In genomic region chr17:30104575-30105339, GRCh38 we compare ENCODE assay signal across 8 cellular contexts. TPM values are rescaled to one million over a fixed set of nuclear protein-coding genes. Genes with fewer than 3 reads are reported as not detected.
DNase-seq lines count a peak whose midpoint lies in the region; ATAC-seq, FAIRE-seq and TF ChIP-seq lines count a peak whose summit lies in the region.

No MANE protein-coding gene starts in this region.

- H3K36me3 ChIP-seq in NT2/D1 (ENCODE audit: insufficient read depth, insufficient read length, low read length) = no peaks in the 10 kb centered on the region
- H3K36me3 ChIP-seq in endothelial cell of umbilical vein (ENCODE audit: control insufficient read depth in 2 of 2, extremely low read depth in 1 of 2, insufficient read depth in 2 of 2, low read length in 2 of 2) = no peaks in the 10 kb centered on the region

- no peaks in the 10 kb centered on the region for H3K79me2 ChIP-seq in endothelial cell of umbilical vein (ENCODE audit: control insufficient read depth, insufficient read depth, low read length)

- no peaks in the 10 kb centered on the region for H3K27me3 ChIP-seq in NT2/D1 (ENCODE audit: insufficient read depth, insufficient read length)
- no peaks in the 10 kb centered on the region for H3K27me3 ChIP-seq in endothelial cell of umbilical vein (ENCODE audit: control insufficient read depth in 2 of 2, insufficient read depth in 2 of 2, low read length in 2 of 2)

- dilution Hi-C loops in endothelial cell of umbilical vein (cut with MboI; ENCODE audit: extremely low pct_ligation_motif_present, low sequenced_read_pairs) = no loop called here

- peak overlapping the region; percentile 86 for H2AFZ ChIP-seq in endothelial cell of umbilical vein (ENCODE audit: low read depth, low read length)

- peak overlapping the region; percentile 65 for H3K4me2 ChIP-seq in endothelial cell of umbilical vein (ENCODE audit: insufficient read depth, low read length)

- BruUV-seq in endothelial cell of umbilical vein (replicated peaks; lab: Mats Ljungman, UMichigan) = no TSS peak

- H3K4me3 Mint-ChIP-seq in mesothelial cell of epicardium = peak overlapping the region; percentile 77

- H3K9me3 ChIP-seq in NT2/D1 (ENCODE audit: insufficient read depth, low read length) (no peaks in the 10 kb centered on the region), endothelial cell of umbilical vein (replicated peaks; ENCODE audit: control insufficient read depth, insufficient read depth, low read length) (no peaks in the 10 kb centered on the region)

- no peak overlapping the region for H3K27ac ChIP-seq in endothelial cell of umbilical vein (ENCODE audit: insufficient read depth, low read depth, low read length)

- ATAC-seq in GM21390 (IDR thresholded peaks at IDR 0.05; ENCODE audit: unreplicated experiment) = no peak

- H3K9me3 Mint-ChIP-seq in mesothelial cell of epicardium = peaks cover 3% of the 10 kb centered on the region

- H3K9ac ChIP-seq in NT2/D1 (ENCODE audit: insufficient read length, low read depth) = peak overlapping the region; percentile 61
- H3K9ac ChIP-seq in endothelial cell of umbilical vein (replicated peaks; ENCODE audit: extremely low read depth, insufficient read depth, low read length) = peak overlapping the region; percentile 47

- TF ChIP-seq CTCF in endothelial cell of umbilical vein (IDR thresholded peaks at IDR 0.05; ENCODE audit: extremely low read depth in 1 of 2, insufficient read depth in 1 of 2, low read depth in 1 of 2, low read length in 2 of 2) (peak; percentile 88 to 96), mesothelial cell of epicardium (IDR thresholded peaks at IDR 0.05; ENCODE audit: unreplicated experiment) (peak; percentile 71)

- no peaks in the 10 kb centered on the region for H3K36me3 Mint-ChIP-seq in mesothelial cell of epicardium

- TF ChIP-seq POLR2A in endothelial cell of umbilical vein (IDR thresholded peaks at IDR 0.05; ENCODE audit: low read depth, low read length) = no peak

- POLR2A ChIA-PET in endothelial cell of umbilical vein (lab: Charles Lee) = interaction anchor here (0.7 kb wide), 1 partner anchor 340 kb away, joined by 3 read pairs; no protein-coding TSS in a partner anchor

- H3K27ac Mint-ChIP-seq in mesothelial cell of epicardium = peak overlapping the region; percentile 73

- peaks cover 3% of the 10 kb centered on the region for H3K27me3 Mint-ChIP-seq in mesothelial cell of epicardium (ENCODE audit: low read depth)

- H3K9me1 ChIP-seq in endothelial cell of umbilical vein (replicated peaks; ENCODE audit: control insufficient read depth, extremely low read depth, insufficient read depth, low read length) = no peaks in the 10 kb centered on the region

- H3K4me1 Mint-ChIP-seq in mesothelial cell of epicardium = peaks cover 6% of the 10 kb centered on the region

- no peaks in the 10 kb centered on the region for H4K20me1 ChIP-seq in endothelial cell of umbilical vein (replicated peaks; ENCODE audit: control insufficient read depth, extremely low read depth, insufficient read depth, low read length)

- intact Hi-C loops in endothelial cell of umbilical vein (cut with micrococcal nuclease) = loop anchor here (1.0 kb wide), 5 partner anchors 12 to 236 kb away; partner anchors contain the start of gene NSRP1

- H3K4me3 ChIP-seq in NT2/D1 (ENCODE audit: insufficient read length, low read depth) (peak overlapping the region; percentile 31), endothelial cell of umbilical vein (replicated peaks in 1 of 3; ENCODE audit: insufficient read depth in 1 of 3, low read depth in 1 of 3, low read length in 3 of 3) (peak overlapping the region in 2 of 3 experiments; percentile 24 to 57)

- H3K4me1 ChIP-seq in NT2/D1 (ENCODE audit: insufficient read depth, insufficient read length) = no peaks in the 10 kb centered on the region
- H3K4me1 ChIP-seq in endothelial cell of umbilical vein (ENCODE audit: control insufficient read depth, extremely low read depth, insufficient read depth, low read length) = peaks cover 5% of the 10 kb centered on the region

- DNase-seq in GM04504 (ENCODE audit: low read depth) (peak; percentile 64), HUDEP-2 (lab: John Stamatoyannopoulos, UW; ENCODE audit: unreplicated experiment in 76 of 76) (peak in 73 of 76 experiments; percentile 13 to 87 (median 62)), NT2/D1 (ENCODE audit: low read depth, low spot score) (peak; percentile 62), endothelial cell of umbilical vein (ENCODE audit: low read depth, low spot score) (peak; percentile 85), mesothelial cell of epicardium (ENCODE audit: low spot score in 2 of 2, unreplicated experiment in 2 of 2) (peak; percentile 44 to 73)
- peak; percentile 39 for DNase-seq in activated CD8-positive, alpha-beta memory T cell treated with anti-CD3 and anti-CD28 coated beads, Interleukin-2, amount 50 U/mL, for 1 hour (ENCODE audit: extremely low read depth)
- peak; percentile 36 to 53 for DNase-seq in stimulated activated CD8-positive, alpha-beta memory T cell treated with anti-CD3 and anti-CD28 coated beads, Interleukin-15, amount 100 ng/mL, for 4 hours (ENCODE audit: low read depth in 2 of 2)

- CTCF ChIA-PET in endothelial cell of umbilical vein (lab: Charles Lee) = interaction anchor here (0.6 to 5.6 kb wide), 58 partner anchors 8 to 1972 kb away, joined by 3 to 93 read pairs (median 4); partner anchors contain the start of genes BLMH, CRLF3, GOSR1 and NSRP1

- peak; percentile 97 for FAIRE-seq in endothelial cell of umbilical vein (lab: Jason Lieb, UNC)

TF ChIP-seq in endothelial cell of umbilical vein, 7 proteins besides CTCF, POLR2A, EP300 and RAD21:
- TF ChIP-seq JUN (IDR thresholded peaks at IDR 0.05; ENCODE audit: borderline replicate concordance, insufficient read depth, insufficient read length, low read depth) = no peak
- TF ChIP-seq MYC (IDR thresholded peaks at IDR 0.05; ENCODE audit: low read depth, low read length) = no peak
- TF ChIP-seq, protein P1, sequence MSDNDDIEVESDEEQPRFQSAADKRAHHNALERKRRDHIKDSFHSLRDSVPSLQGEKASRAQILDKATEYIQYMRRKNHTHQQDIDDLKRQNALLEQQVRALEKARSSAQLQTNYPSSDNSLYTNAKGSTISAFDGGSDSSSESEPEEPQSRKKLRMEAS (IDR thresholded peaks at IDR 0.05; ENCODE audit: insufficient read depth, insufficient read length) = no peak
- TF ChIP-seq POLR2AphosphoS5 (IDR thresholded peaks at IDR 0.05; ENCODE audit: insufficient read depth, low read depth, low read length) = no peak
- TF ChIP-seq FOS (IDR thresholded peaks at IDR 0.05; ENCODE audit: borderline replicate concordance, insufficient read depth, low read length) = no peak
- no peak for TF ChIP-seq EZH2 (IDR thresholded peaks at IDR 0.05; ENCODE audit: borderline replicate concordance, low read depth, low read length, severe bottlenecking)
- no peak for TF ChIP-seq GATA2 (IDR thresholded peaks at IDR 0.05; ENCODE audit: insufficient read depth, insufficient read length, low read depth, low read length)

RNA-seq across cellular contexts. Expression of gene NSRP1, which starts 11.9 kb away (rescaled TPM):
- total RNA-seq in endothelial cell of umbilical vein (28.4 and 29.1 TPM in 2 replicates), mesothelial cell of epicardium (27.9 to 32.7 TPM (median 30.2 TPM) in 3 replicates)
- 6.9 and 11.2 TPM in 2 replicates for polyA plus RNA-seq in endothelial cell of umbilical vein
- 13.6 and 14.7 TPM in 2 replicates for polyA plus RNA-seq in endothelial cell of umbilical vein (2011; cell fraction: cytosol; rRNA removed)
- 22.2 and 26.3 TPM in 2 replicates for polyA plus RNA-seq in endothelial cell of umbilical vein (2011; cell fraction: nucleus; rRNA removed)
- 24.9 and 29.7 TPM in 2 replicates for polyA plus RNA-seq in endothelial cell of umbilical vein (2012)
- 13.5 and 16.0 TPM in 2 replicates for polyA minus RNA-seq in endothelial cell of umbilical vein
- polyA minus RNA-seq in endothelial cell of umbilical vein (2011; cell fraction: cytosol; rRNA and poly(A)+ RNA removed) = 10.3 TPM
- 20.3 and 31.1 TPM in 2 replicates for polyA minus RNA-seq in endothelial cell of umbilical vein (2011; cell fraction: nucleus; rRNA and poly(A)+ RNA removed)
